In genomic region chr17:74006366-74006765, GRCh38 we compare ENCODE assay signal across 19 cellular contexts.
DNase-seq lines count a peak whose midpoint lies in the region; ATAC-seq and TF ChIP-seq lines count a peak whose summit lies in the region.
"Had no signal": no experiment of that assay in that cellular context is flagged by ENCODE, and none has a peak within 500 bp of the region (broad histone marks: within the 10 kb centered on the region; RNA-seq: fewer than 3 reads in every experiment).

No MANE protein-coding gene starts in this region.

- no peak overlapping the region for H3K4ac ChIP-seq in neuronal stem cell (ENCODE audit: low read length)

- no peaks in the 10 kb centered on the region for H3K36me3 ChIP-seq in neuronal stem cell (replicated peaks in 1 of 2; ENCODE audit: control insufficient read depth in 2 of 2, insufficient read depth in 2 of 2, low read length in 2 of 2)

- no peak for TF ChIP-seq CTCF in foreskin keratinocyte (conservative IDR thresholded peaks at IDR 0.05)

- H3K27ac ChIP-seq in neuronal stem cell (replicated peaks; ENCODE audit: low read length) (no peak overlapping the region), foreskin keratinocyte (no peak overlapping the region)
- H3K27ac ChIP-seq: 22Rv1, A549, GM23248 had no signal

- H2BK12ac ChIP-seq in neuronal stem cell (ENCODE audit: low read length), result peak overlapping the region; percentile 14

- ATAC-seq in foreskin keratinocyte (no peak), HG03520 (IDR thresholded peaks at IDR 0.05; ENCODE audit: unreplicated experiment) (no peak)
- ATAC-seq: A549; CD8-positive, alpha-beta T cell; GM12878; HepG2 had no signal

- H3K4me3 ChIP-seq in neuronal stem cell (ENCODE audit: low read length in 2 of 2), result no peak overlapping the region
- H3K4me3 ChIP-seq: A549, GM12878, GM23248 had no signal

- H3K79me1 ChIP-seq in neuronal stem cell (ENCODE audit: low read depth, low read length), result no peaks in the 10 kb centered on the region

- no peak overlapping the region for H4K8ac ChIP-seq in neuronal stem cell (ENCODE audit: low read depth, low read length)

- DNase-seq in NCI-H1694 treated with DMSO at 0.1 percent for 48 hours (lab: John Stamatoyannopoulos, UW) (peak; percentile 14), NCI-H1694 (lab: John Stamatoyannopoulos, UW) (no peak), NCI-H446 treated with DMSO at 0.1 percent for 48 hours (lab: John Stamatoyannopoulos, UW) (peak; percentile 25), neuronal stem cell (ENCODE audit: low spot score) (no peak), foreskin keratinocyte (no peak), HEK293T (ENCODE audit: extremely low spot score) (no peak)
- DNase-seq: AML-193; Calu3; CD8-positive, alpha-beta T cell; DMS79 treated with DMSO at 0.1 percent for 48 hours; GM23248; HCEC 1CT; HFFc6; KG1 had no signal

- peaks cover 0 to 19% of the 10 kb centered on the region in 2 donors for H3K4me1 ChIP-seq in neuronal stem cell (ENCODE audit: control insufficient read depth in 2 of 2, insufficient read depth in 1 of 2, low read depth in 1 of 2, low read length in 2 of 2)
- H3K4me1 ChIP-seq in foreskin keratinocyte, result no peaks in the 10 kb centered on the region
- H3K4me1 ChIP-seq: A549 had no signal

- H3K4me2 ChIP-seq in neuronal stem cell (ENCODE audit: insufficient read depth, low read length, poor library complexity, severe bottlenecking), result no peak overlapping the region
- H3K4me2 ChIP-seq: A549 had no signal

- H2BK120ac ChIP-seq in neuronal stem cell (ENCODE audit: low read depth, low read length), result peak overlapping the region; percentile 4

- H2AK5ac ChIP-seq in neuronal stem cell (ENCODE audit: low read depth, low read length), result peak overlapping the region; percentile 81

- H3K9ac ChIP-seq in neuronal stem cell (ENCODE audit: low read depth, low read length, poor library complexity), result no peak overlapping the region
- H3K9ac ChIP-seq: GM23248 had no signal

- H3K27me3 ChIP-seq in neuronal stem cell (ENCODE audit: control insufficient read depth in 3 of 3, insufficient read depth in 3 of 3, low read depth in 1 of 3, low read length in 3 of 3) (peaks cover 0 to 8% (median 2%) of the 10 kb centered on the region in 3 experiments), foreskin keratinocyte (no peaks in the 10 kb centered on the region)

- peak overlapping the region; percentile 24 for H3K18ac ChIP-seq in neuronal stem cell (ENCODE audit: low read length)

- H3K23ac ChIP-seq in neuronal stem cell (ENCODE audit: low read depth, low read length, poor library complexity), result no peak overlapping the region

- no peaks in the 10 kb centered on the region for H3K9me3 ChIP-seq in neuronal stem cell (replicated peaks in 1 of 2; ENCODE audit: control insufficient read depth in 2 of 2, insufficient read depth in 1 of 2, low read depth in 1 of 2, low read length in 2 of 2)
- H3K9me3 ChIP-seq: A549 had no signal

- CTCF ChIA-PET in HEK293T (lab: Yijun Ruan, JAX), result no interaction called here

- no peak overlapping the region for H4K91ac ChIP-seq in neuronal stem cell (ENCODE audit: low read depth, low read length, poor library complexity)

- no CpG with 5 or more reads among the region's 8 CpGs for WGBS in neuronal stem cell (ENCODE audit: extremely low coverage in 2 of 2, insufficient read length in 2 of 2, insufficient replicate concordance in 1 of 2), 2 donors

- H2BK15ac ChIP-seq in neuronal stem cell (ENCODE audit: low read length), result peak overlapping the region; percentile 9

- POLR2A ChIA-PET in HEK293T (lab: Yijun Ruan, JAX), result no interaction called here

- no peak overlapping the region for H2BK5ac ChIP-seq in neuronal stem cell (ENCODE audit: low read length)

- H3K14ac ChIP-seq in neuronal stem cell (ENCODE audit: low read length), result no peak overlapping the region

- H2AFZ ChIP-seq in neuronal stem cell (ENCODE audit: low read length), result no peak overlapping the region
- H2AFZ ChIP-seq: GM23248 had no signal

TF ChIP-seq in HEK293T, 16 proteins besides CTCF, POLR2A, EP300 and RAD21:
- TF ChIP-seq SUZ12 (IDR thresholded peaks at IDR 0.05) (no peak), ELF4 (IDR thresholded peaks at IDR 0.05) (no peak), ZNF384 (IDR thresholded peaks at IDR 0.05) (no peak), PKNOX1 (IDR thresholded peaks at IDR 0.05) (no peak), BHLHE40 (IDR thresholded peaks at IDR 0.05; ENCODE audit: borderline replicate concordance) (no peak)
TF ChIP-seq in HEK293T: peak in this region for 0.

Comparison
In these comparisons a context has a peak if more than half of its experiments do, and no peak if none do; other contexts are left out.
1. DNase-seq: peak in NCI-H1694 treated with DMSO at 0.1 percent for 48 hours (single experiment) and NCI-H446 treated with DMSO at 0.1 percent for 48 hours (single experiment); none in NCI-H1694 (single experiment), neuronal stem cell (single experiment), foreskin keratinocyte (0 of 2) and HEK293T (single experiment).